ENCODE assay signal across 11 cellular contexts in the genomic region with DNA sequence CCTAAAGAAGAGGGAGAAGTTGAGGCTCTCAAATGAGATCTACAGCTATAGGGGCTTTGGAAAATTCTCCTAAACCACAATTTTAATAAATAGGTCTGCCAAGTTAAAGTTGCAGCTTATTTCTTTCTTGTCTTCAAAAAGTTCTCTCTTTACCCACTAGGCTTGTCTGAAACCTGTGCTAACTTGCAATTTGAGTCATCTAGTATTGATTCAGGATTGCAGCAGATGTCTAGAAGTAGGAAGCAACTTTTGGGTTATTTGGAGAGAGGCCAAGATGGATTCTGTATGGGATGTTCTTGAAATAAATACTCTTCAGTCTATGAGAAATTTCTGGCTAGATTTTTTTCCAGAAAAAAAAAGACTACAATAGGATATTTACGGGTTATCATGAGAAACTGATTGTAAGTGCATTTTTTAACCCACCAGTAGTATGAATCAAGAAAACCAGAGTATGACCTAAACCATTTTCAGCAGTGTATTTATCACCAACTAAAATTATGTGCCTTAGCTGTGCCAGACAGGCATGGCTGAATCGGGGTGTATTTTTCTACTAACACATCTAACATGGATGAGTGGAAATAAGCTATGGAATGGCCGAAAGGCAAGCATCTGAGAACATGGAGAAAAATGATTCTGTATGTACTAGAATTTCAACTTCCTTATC. TPM values are rescaled to one million over a fixed set of nuclear protein-coding genes. Genes with fewer than 3 reads are reported as not detected.
DNase-seq lines count a peak whose midpoint lies in the region; ATAC-seq and TF ChIP-seq lines count a peak whose summit lies in the region.
"Had no signal": no experiment of that assay in that cellular context is flagged by ENCODE, and none has a peak within 500 bp of the region (broad histone marks: within the 10 kb centered on the region; RNA-seq: fewer than 3 reads in every experiment).

No MANE protein-coding gene starts in this region.

- no peaks in the 10 kb centered on the region for H3K27me3 ChIP-seq in CD8-positive, alpha-beta T cell (ENCODE audit: insufficient read depth, low read length)
- H3K27me3 ChIP-seq in SK-N-SH (ENCODE audit: insufficient read depth) = no peaks in the 10 kb centered on the region; the same call in 1 of the 2 replicates

- no peaks in the 10 kb centered on the region for H3K9me3 Mint-ChIP-seq in CD8-positive, alpha-beta T cell
- no peaks in the 10 kb centered on the region for H3K9me3 Mint-ChIP-seq in nephron progenitor cell

- TF ChIP-seq CTCF in GM12872 (IDR thresholded peaks at IDR 0.05; ENCODE audit: insufficient read depth, low read depth, low read length) = 0 out of 3 replicates have a peak, but pooled peaks have one; percentile 5
- TF ChIP-seq CTCF in CD8-positive, alpha-beta T cell (IDR thresholded peaks at IDR 0.05) = no peak
- TF ChIP-seq CTCF in nephron progenitor cell (IDR thresholded peaks at IDR 0.05) = no peak
- no peak for TF ChIP-seq CTCF in SK-N-SH (IDR thresholded peaks at IDR 0.05)

- H3F3A ChIP-seq in SK-N-SH (replicated peaks; ENCODE audit: insufficient read depth) = no peaks in the 10 kb centered on the region

- H4K20me1 ChIP-seq in SK-N-SH (ENCODE audit: insufficient read depth) = no peaks in the 10 kb centered on the region

- H3K9ac ChIP-seq in SK-N-SH = no peak overlapping the region

- TF ChIP-seq RAD21 in SK-N-SH (IDR thresholded peaks at IDR 0.05; ENCODE audit: low read length) = no peak

- no peak overlapping the region for H3K27ac ChIP-seq in CD8-positive, alpha-beta T cell (ENCODE audit: low read depth, low read length)
- no peak overlapping the region for H3K27ac ChIP-seq in SK-N-SH (ENCODE audit: low read depth in 2 of 2, low read length in 1 of 2)
- H3K27ac ChIP-seq: spleen had no signal

- no peaks in the 10 kb centered on the region for H3K9me2 ChIP-seq in SK-N-SH

- H3K27me3 Mint-ChIP-seq in CD8-positive, alpha-beta T cell (ENCODE audit: low read depth) = no peaks in the 10 kb centered on the region
- peaks cover 28% of the 10 kb centered on the region for H3K27me3 Mint-ChIP-seq in nephron progenitor cell (ENCODE audit: low read depth, poor library complexity)

- intact Hi-C loops in CD8-positive, alpha-beta T cell (cut with DNase I, micrococcal nuclease) = no loop called here

- no peaks in the 10 kb centered on the region for H3K36me3 Mint-ChIP-seq in CD8-positive, alpha-beta T cell
- no peaks in the 10 kb centered on the region for H3K36me3 Mint-ChIP-seq in nephron progenitor cell (ENCODE audit: low read depth)

- H3K9me3 ChIP-seq in CD8-positive, alpha-beta T cell (ENCODE audit: low read length) = no peaks in the 10 kb centered on the region
- no peaks in the 10 kb centered on the region for H3K9me3 ChIP-seq in SK-N-SH
- H3K9me3 ChIP-seq: spleen had no signal

- no peaks in the 10 kb centered on the region for H3K4me1 ChIP-seq in CD8-positive, alpha-beta T cell (ENCODE audit: insufficient read depth, low read length)
- no peaks in the 10 kb centered on the region for H3K4me1 ChIP-seq in SK-N-SH (ENCODE audit: control insufficient read depth in 1 of 2, insufficient read depth in 2 of 2, low read depth in 1 of 2, low read length in 1 of 2)

- H3K27ac Mint-ChIP-seq in CD8-positive, alpha-beta T cell = no peak overlapping the region
- no peak overlapping the region for H3K27ac Mint-ChIP-seq in nephron progenitor cell

- POLR2A ChIA-PET in CD8-positive, alpha-beta T cell (lab: Charles Lee) = interaction anchor here (1.2 kb wide), 1 partner anchor 13 kb away, joined by 3 read pairs; no protein-coding TSS in a partner anchor
- POLR2A ChIA-PET in SK-N-SH (lab: Yijun Ruan, JAX) = no interaction called here

- ATAC-seq in GM19463 (IDR thresholded peaks at IDR 0.05; ENCODE audit: unreplicated experiment) = peak; percentile 24
- no peak for ATAC-seq in CD8-positive, alpha-beta T cell

- no peak for TF ChIP-seq EP300 in SK-N-SH (IDR thresholded peaks at IDR 0.05; ENCODE audit: borderline replicate concordance in 1 of 2, low read depth in 1 of 2, low read length in 1 of 2)

- H3K4me1 Mint-ChIP-seq in CD8-positive, alpha-beta T cell (ENCODE audit: low read depth) = peaks cover 10% of the 10 kb centered on the region
- peaks cover 10% of the 10 kb centered on the region for H3K4me1 Mint-ChIP-seq in nephron progenitor cell

- no peak overlapping the region for H3K4me2 ChIP-seq in SK-N-SH

- H3K36me3 ChIP-seq in CD8-positive, alpha-beta T cell (ENCODE audit: insufficient read depth, low read length) = no peaks in the 10 kb centered on the region
- no peaks in the 10 kb centered on the region for H3K36me3 ChIP-seq in SK-N-SH (replicated peaks in 1 of 2; ENCODE audit: control insufficient read depth in 1 of 2, insufficient read depth in 2 of 2, low read length in 1 of 2)
- H3K36me3 ChIP-seq: spleen had no signal

- H3K79me2 ChIP-seq in SK-N-SH (ENCODE audit: insufficient read depth) = no peaks in the 10 kb centered on the region

- no peak overlapping the region for H3K4me3 ChIP-seq in CD8-positive, alpha-beta T cell (ENCODE audit: low read depth, low read length)
- H3K4me3 ChIP-seq in SK-N-SH (ENCODE audit: low read depth in 2 of 2, low read length in 1 of 2) = no peak overlapping the region
- H3K4me3 ChIP-seq: spleen had no signal

- H2AFZ ChIP-seq in SK-N-SH (ENCODE audit: low read depth) = no peak overlapping the region

- CTCF ChIA-PET in CD8-positive, alpha-beta T cell (lab: Charles Lee) = no interaction called here
- CTCF ChIA-PET in SK-N-SH (lab: Yijun Ruan, JAX) = interaction anchor here (1.5 kb wide), 1 partner anchor 10 kb away, joined by 4 read pairs; no protein-coding TSS in a partner anchor

- DNase-seq in RKO (ENCODE audit: low spot score) (peak; percentile 10), glomerular visceral epithelial cell (ENCODE audit: extremely low spot score) (peak; percentile 3), epidermal melanocyte (ENCODE audit: insufficient read length, low spot score) (no peak), nephron progenitor cell (no peak), SK-N-SH (no peak)
- no peak for DNase-seq in CD8-positive, alpha-beta T cell
- DNase-seq: SHP77, spleen had no signal

- WGBS in SK-N-SH (ENCODE audit: low lambda C conversion rate) = 9% methylated on average over 3 of the region's 3 CpGs

- H3K4me3 Mint-ChIP-seq in CD8-positive, alpha-beta T cell = no peak overlapping the region
- H3K4me3 Mint-ChIP-seq in nephron progenitor cell = no peak overlapping the region

TF ChIP-seq in SK-N-SH, 30 proteins besides CTCF, POLR2A, EP300 and RAD21 (continues in another document):
- TF ChIP-seq, protein P1, sequence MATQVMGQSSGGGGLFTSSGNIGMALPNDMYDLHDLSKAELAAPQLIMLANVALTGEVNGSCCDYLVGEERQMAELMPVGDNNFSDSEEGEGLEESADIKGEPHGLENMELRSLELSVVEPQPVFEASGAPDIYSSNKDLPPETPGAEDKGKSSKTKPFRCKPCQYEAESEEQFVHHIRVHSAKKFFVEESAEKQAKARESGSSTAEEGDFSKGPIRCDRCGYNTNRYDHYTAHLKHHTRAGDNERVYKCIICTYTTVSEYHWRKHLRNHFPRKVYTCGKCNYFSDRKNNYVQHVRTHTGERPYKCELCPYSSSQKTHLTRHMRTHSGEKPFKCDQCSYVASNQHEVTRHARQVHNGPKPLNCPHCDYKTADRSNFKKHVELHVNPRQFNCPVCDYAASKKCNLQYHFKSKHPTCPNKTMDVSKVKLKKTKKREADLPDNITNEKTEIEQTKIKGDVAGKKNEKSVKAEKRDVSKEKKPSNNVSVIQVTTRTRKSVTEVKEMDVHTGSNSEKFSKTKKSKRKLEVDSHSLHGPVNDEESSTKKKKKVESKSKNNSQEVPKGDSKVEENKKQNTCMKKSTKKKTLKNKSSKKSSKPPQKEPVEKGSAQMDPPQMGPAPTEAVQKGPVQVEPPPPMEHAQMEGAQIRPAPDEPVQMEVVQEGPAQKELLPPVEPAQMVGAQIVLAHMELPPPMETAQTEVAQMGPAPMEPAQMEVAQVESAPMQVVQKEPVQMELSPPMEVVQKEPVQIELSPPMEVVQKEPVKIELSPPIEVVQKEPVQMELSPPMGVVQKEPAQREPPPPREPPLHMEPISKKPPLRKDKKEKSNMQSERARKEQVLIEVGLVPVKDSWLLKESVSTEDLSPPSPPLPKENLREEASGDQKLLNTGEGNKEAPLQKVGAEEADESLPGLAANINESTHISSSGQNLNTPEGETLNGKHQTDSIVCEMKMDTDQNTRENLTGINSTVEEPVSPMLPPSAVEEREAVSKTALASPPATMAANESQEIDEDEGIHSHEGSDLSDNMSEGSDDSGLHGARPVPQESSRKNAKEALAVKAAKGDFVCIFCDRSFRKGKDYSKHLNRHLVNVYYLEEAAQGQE (IDR thresholded peaks at IDR 0.05; ENCODE audit: low read depth, low read length) = no peak
- TF ChIP-seq RFX5 (IDR thresholded peaks at IDR 0.05; ENCODE audit: low read length) = no peak
- TF ChIP-seq FOXJ3 (CRISPR knock-in tag; IDR thresholded peaks at IDR 0.05) = no peak
- TF ChIP-seq, protein P2, sequence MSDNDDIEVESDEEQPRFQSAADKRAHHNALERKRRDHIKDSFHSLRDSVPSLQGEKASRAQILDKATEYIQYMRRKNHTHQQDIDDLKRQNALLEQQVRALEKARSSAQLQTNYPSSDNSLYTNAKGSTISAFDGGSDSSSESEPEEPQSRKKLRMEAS (IDR thresholded peaks at IDR 0.05; ENCODE audit: low read depth) = no peak
- no peak for TF ChIP-seq PBX3 (IDR thresholded peaks at IDR 0.05)
- TF ChIP-seq MXI1 (IDR thresholded peaks at IDR 0.05; ENCODE audit: low read depth, low read length) = no peak
- no peak for TF ChIP-seq GATA2 (CRISPR knock-in tag; IDR thresholded peaks at IDR 0.05)
- no peak for TF ChIP-seq TCF12 (IDR thresholded peaks at IDR 0.05)
- TF ChIP-seq USF1 (IDR thresholded peaks at IDR 0.05; ENCODE audit: borderline replicate concordance, low read depth) = no peak

RNA-seq across cellular contexts. Expression of gene RAB38, which starts 4.9 kb away (rescaled TPM):
- total RNA-seq in CD8-positive, alpha-beta T cell = under 1 TPM in 1 of 2 experiments, not detected in 1; 0.64 TPM
- 0.66 and 0.76 TPM in 2 replicates for polyA plus RNA-seq in SK-N-SH (2012; rRNA removed)
- polyA plus RNA-seq in SK-N-SH (2012; cell fraction: cytosol; rRNA removed) = 0.81 and 0.82 TPM in 2 replicates
- polyA plus RNA-seq in SK-N-SH (2012; cell fraction: nucleus; rRNA removed) = 0.20 TPM in 2 replicates
- total RNA-seq: LHCN-M2 had no signal

Comparison
In these comparisons a context has a peak if more than half of its experiments do, and no peak if none do; other contexts are left out.
1. DNase-seq: peak in RKO (single experiment) and glomerular visceral epithelial cell (single experiment); none in epidermal melanocyte (single experiment), CD8-positive, alpha-beta T cell (0 of 7), nephron progenitor cell (single experiment) and SK-N-SH (single experiment).